ENCODE assay signal across 1 cellular context in genomic region chr5:65926893-65927292, GRCh38.
TF ChIP-seq lines count a peak whose summit lies in the region.

No MANE protein-coding gene starts in this region.

TF ChIP-seq in IMR-90, 13 proteins besides CTCF, POLR2A, EP300 and RAD21:
- TF ChIP-seq MAFK (IDR thresholded peaks at IDR 0.05; ENCODE audit: low read depth, low read length), result no peak
- TF ChIP-seq SMC3 (IDR thresholded peaks at IDR 0.05; ENCODE audit: low read depth, low read length), result no peak
- TF ChIP-seq FOS (IDR thresholded peaks at IDR 0.05; ENCODE audit: low read depth, low read length), result no peak
- no peak for TF ChIP-seq CHD1 (IDR thresholded peaks at IDR 0.05; ENCODE audit: low read depth, low read length)
- no peak for TF ChIP-seq MXI1 (IDR thresholded peaks at IDR 0.05; ENCODE audit: borderline replicate concordance, low read depth, low read length)
- TF ChIP-seq RCOR1 (IDR thresholded peaks at IDR 0.05; ENCODE audit: insufficient replicate concordance, low read length), result no peak
- TF ChIP-seq USF2 (IDR thresholded peaks at IDR 0.05; ENCODE audit: low read depth, low read length), result no peak
- TF ChIP-seq ELK1 (IDR thresholded peaks at IDR 0.05; ENCODE audit: borderline replicate concordance, low read depth, low read length), result no peak
- TF ChIP-seq NFE2L2 (IDR thresholded peaks at IDR 0.05; ENCODE audit: low read depth, low read length), result no peak
- TF ChIP-seq CEBPB (IDR thresholded peaks at IDR 0.05; ENCODE audit: low read depth, low read length), result no peak
- TF ChIP-seq BHLHE40 (IDR thresholded peaks at IDR 0.05; ENCODE audit: low read depth, low read length), result no peak
- TF ChIP-seq RFX5 (IDR thresholded peaks at IDR 0.05; ENCODE audit: low read depth, low read length), result no peak
- TF ChIP-seq MAZ (IDR thresholded peaks at IDR 0.05; ENCODE audit: borderline replicate concordance, low read depth, low read length), result no peak
